ENCODE assay signal across 8 cellular contexts in the genomic region with DNA sequence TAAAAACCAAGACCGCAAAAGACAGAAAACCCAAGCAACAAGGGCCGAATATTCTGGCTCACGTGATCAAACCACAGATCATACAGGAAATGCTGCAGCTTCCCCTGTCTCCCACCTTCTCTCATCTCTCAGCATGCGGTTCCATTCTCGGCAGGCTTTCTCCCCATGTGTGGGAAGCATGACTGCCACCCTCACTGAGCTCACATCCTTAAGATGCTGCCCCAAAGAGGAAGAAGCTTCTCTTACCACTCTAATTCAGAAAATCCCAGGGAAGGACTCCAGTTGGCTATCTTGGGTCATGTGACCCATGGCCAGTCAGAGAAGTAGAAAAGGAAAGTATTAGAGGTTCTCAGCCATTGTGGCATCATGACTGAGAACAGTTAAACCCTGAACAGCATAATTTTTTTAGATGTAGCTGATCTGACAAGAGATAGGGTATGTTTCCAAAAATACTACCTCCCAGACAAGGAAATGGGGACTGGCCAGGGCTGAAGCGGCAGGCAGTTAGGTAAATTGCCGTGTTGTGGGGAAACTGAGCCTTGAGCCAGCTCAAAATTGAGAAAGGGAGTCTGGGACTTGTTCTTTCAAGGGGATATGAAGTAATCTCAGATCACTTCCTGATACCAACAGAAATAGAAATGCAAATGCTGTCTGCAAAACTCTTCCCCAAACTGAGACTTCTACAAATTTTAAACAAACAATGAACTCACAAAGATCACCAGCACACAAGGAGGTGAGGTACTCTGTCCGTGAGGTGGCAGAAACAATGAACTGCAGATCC.
DNase-seq lines count a peak whose midpoint lies in the region; ATAC-seq, FAIRE-seq and TF ChIP-seq lines count a peak whose summit lies in the region.

No MANE protein-coding gene starts in this region.

- TF ChIP-seq CTCF in GM20000 (IDR thresholded peaks at IDR 0.05; ENCODE audit: extremely low read depth, missing control alignments) = no peak

- DNase-seq in GM20000 (ENCODE audit: low spot score) (peak; percentile 75), T-helper 2 cell (peak in 4 of 5 experiments; percentile 57 to 95 (median 73)), HTR-8/SVneo (ENCODE audit: insufficient read length, low spot score) (no peak), putamen (ENCODE audit: low spot score) (no peak)
- peak; percentile 83 for DNase-seq in central memory CD4-positive, alpha-beta T cell
- peak; percentile 31 to 66 (median 42) for DNase-seq in stimulated activated CD4-positive, alpha-beta T cell treated with anti-CD3 and anti-CD28 coated beads, TNF-alpha, amount 100 ng/mL, for 24 hours (ENCODE audit: low read depth in 3 of 3)

- no peak for FAIRE-seq in HTR-8/SVneo (lab: Jason Lieb, UNC)

- ATAC-seq in GM18909 (IDR thresholded peaks at IDR 0.05; ENCODE audit: poor library complexity, unreplicated experiment) (no peak), HG03457 (IDR thresholded peaks at IDR 0.05; ENCODE audit: unreplicated experiment) (no peak)

Comparison
In these comparisons a context has a peak if more than half of its experiments do, and no peak if none do; other contexts are left out.
1. DNase-seq: peak in GM20000 (single experiment), T-helper 2 cell (4 of 5), central memory CD4-positive, alpha-beta T cell (single experiment) and stimulated activated CD4-positive, alpha-beta T cell treated with anti-CD3 and anti-CD28 coated beads, TNF-alpha, amount 100 ng/mL, for 24 hours (3 of 3); none in HTR-8/SVneo (single experiment) and putamen (single experiment).